In genomic region chr18:13232971-13233565, GRCh38 we compare ENCODE assay signal across 26 cellular contexts. TPM values are rescaled to one million over a fixed set of nuclear protein-coding genes. Genes with fewer than 3 reads are reported as not detected.
DNase-seq lines count a peak whose midpoint lies in the region; ATAC-seq and TF ChIP-seq lines count a peak whose summit lies in the region.
"Had no signal": no experiment of that assay in that cellular context is flagged by ENCODE, and none has a peak within 500 bp of the region (broad histone marks: within the 10 kb centered on the region; RNA-seq: fewer than 3 reads in every experiment).

No MANE protein-coding gene starts in this region.

- no peak overlapping the region for H3K14ac ChIP-seq in IMR-90 (replicated peaks; ENCODE audit: low read depth, low read length)

- H3K79me1 ChIP-seq in IMR-90 (ENCODE audit: low read depth in 1 of 2, low read length in 2 of 2): no peaks in the 10 kb centered on the region

- no peak overlapping the region for H3K4me2 ChIP-seq in IMR-90 (ENCODE audit: low read depth, low read length)
- H3K4me2 ChIP-seq: SK-N-SH had no signal

- POLR2A ChIA-PET in IMR-90 (lab: Charles Lee; ENCODE audit: unreplicated experiment): interaction anchor here (0.6 kb wide), 1 partner anchor 183 kb away, joined by 3 read pairs; no protein-coding TSS in a partner anchor

- no peak overlapping the region for H2BK120ac ChIP-seq in IMR-90 (ENCODE audit: low read depth, low read length)

- no peak overlapping the region for H4K5ac ChIP-seq in IMR-90 (ENCODE audit: low read depth, low read length)

- H3K56ac ChIP-seq in IMR-90 (ENCODE audit: extremely low read depth, insufficient read depth, low read length): no peak overlapping the region

- H2AK5ac ChIP-seq in IMR-90 (ENCODE audit: low read depth, low read length): no peak overlapping the region

- no peak overlapping the region for H2BK20ac ChIP-seq in IMR-90 (ENCODE audit: low read depth, low read length)

- H3K4me3 ChIP-seq in IMR-90 (ENCODE audit: insufficient read depth, low read depth, low read length) (no peak overlapping the region), thyroid gland (replicated peaks in 1 of 3) (no peak overlapping the region), uterus (no peak overlapping the region)
- H3K4me3 ChIP-seq: K562, tibial artery had no signal

- no peak overlapping the region for H3K23ac ChIP-seq in IMR-90 (ENCODE audit: low read depth, low read length)

- H3K9ac ChIP-seq in IMR-90 (ENCODE audit: low read depth, low read length): no peak overlapping the region
- H3K9ac ChIP-seq: SK-N-SH had no signal

- H3K18ac ChIP-seq in IMR-90 (ENCODE audit: low read depth, low read length): no peak overlapping the region

- dilution Hi-C loops in IMR-90 (cut with HindIII; ENCODE audit: low sequenced_read_pairs, unreplicated experiment): no loop called here

- CTCF ChIA-PET in IMR-90 (lab: Yijun Ruan, JAX): no interaction called here

- no peak overlapping the region for H2BK5ac ChIP-seq in IMR-90 (ENCODE audit: low read depth, low read length, poor library complexity, severe bottlenecking)

- no peaks in the 10 kb centered on the region for H3K36me3 ChIP-seq in IMR-90 (ENCODE audit: control insufficient read depth, insufficient read depth, low read length)
- no peaks in the 10 kb centered on the region for H3K36me3 ChIP-seq in thyroid gland
- H3K36me3 ChIP-seq in uterus: no peaks in the 10 kb centered on the region
- H3K36me3 ChIP-seq: tibial artery had no signal

- no peak overlapping the region for H3K27ac ChIP-seq in IMR-90 (ENCODE audit: insufficient read depth, low read length)
- H3K27ac ChIP-seq in thyroid gland: no peak overlapping the region
- H3K27ac ChIP-seq in uterus: no peak overlapping the region
- H3K27ac ChIP-seq: RWPE1 had no signal

- H3K9me3 ChIP-seq in IMR-90 (ENCODE audit: control insufficient read depth, insufficient read depth, low read length) (no peaks in the 10 kb centered on the region), thyroid gland (no peaks in the 10 kb centered on the region), uterus (no peaks in the 10 kb centered on the region)
- H3K9me3 ChIP-seq: Caco-2, SK-N-SH, tibial artery had no signal

- H2BK15ac ChIP-seq in IMR-90 (ENCODE audit: low read depth, low read length): no peak overlapping the region

- H3K27me3 ChIP-seq in IMR-90 (ENCODE audit: control insufficient read depth, insufficient read depth, low read length) (peaks cover 23% of the 10 kb centered on the region), thyroid gland (no peaks in the 10 kb centered on the region), uterus (no peaks in the 10 kb centered on the region)
- H3K27me3 ChIP-seq: tibial artery had no signal

- H3K9me1 ChIP-seq in IMR-90 (ENCODE audit: insufficient read depth, low read length): no peaks in the 10 kb centered on the region

- in situ Hi-C loops in IMR-90 (cut with MboI; ENCODE audit: low sequenced_read_pairs): no loop called here

- no peak overlapping the region for H4K8ac ChIP-seq in IMR-90 (ENCODE audit: low read depth in 2 of 2, low read length in 2 of 2)

- TF ChIP-seq CTCF in IMR-90 (conservative IDR thresholded peaks at IDR 0.05; ENCODE audit: low read depth, low read length): no peak
- TF ChIP-seq CTCF in thyroid gland (IDR thresholded peaks at IDR 0.05): peak in 2 of 6 experiments; percentile 17 to 21
- TF ChIP-seq CTCF in uterus (IDR thresholded peaks at IDR 0.05): no peak

- H3K4me1 ChIP-seq in IMR-90 (ENCODE audit: control insufficient read depth, insufficient read depth, low read length) (no peaks in the 10 kb centered on the region), thyroid gland (peaks cover 11 to 29% of the 10 kb centered on the region in 2 donors), uterus (no peaks in the 10 kb centered on the region)
- H3K4me1 ChIP-seq: Caco-2 had no signal

- H4K20me1 ChIP-seq in IMR-90 (ENCODE audit: insufficient read depth, low read length): no peaks in the 10 kb centered on the region

- no peak for ATAC-seq in IMR-90 (ENCODE audit: low read depth)
- ATAC-seq: activated naive CD8-positive, alpha-beta T cell treated with anti-CD3 and anti-CD28 coated beads, Interleukin-2, amount 50 U/mL, for 24 hours; activated T-helper 17 cell treated with anti-CD3 and anti-CD28 coated beads, Interleukin-2, amount 50 U/mL, for 72 hours; naive thymus-derived CD8-positive, alpha-beta T cell; stimulated activated naive CD8-positive, alpha-beta T cell treated with anti-CD3 and anti-CD28 coated beads, Interleukin-15, amount 100 ng/mL, for 72 hours had no signal

- H2AK9ac ChIP-seq in IMR-90 (replicated peaks; ENCODE audit: low read depth, low read length, poor library complexity): no peak overlapping the region

- BruUV-seq in IMR-90 (replicated peaks; lab: Mats Ljungman, UMichigan): no TSS peak

- peak; percentile 11 for DNase-seq in activated T-cell treated with anti-CD3 and anti-CD28 coated beads, Interleukin-2, amount 50 U/mL, for 48 hours
- no peak for DNase-seq in activated T-cell treated with anti-CD3 and anti-CD28 coated beads for 4 hours
- no peak for DNase-seq in IMR-90
- peak; percentile 46 for DNase-seq in islet precursor cell
- DNase-seq in thyroid gland: peak; percentile 79 to 82
- DNase-seq in T1000 (lab: John Stamatoyannopoulos, UW): no peak
- DNase-seq in uterus: no peak
- DNase-seq in activated CD4-positive, alpha-beta T cell treated with anti-CD3 and anti-CD28 coated beads for 48 hours: no peak
- DNase-seq: activated CD4-positive, alpha-beta T cell treated with anti-CD3 and anti-CD28 coated beads for 1 hour; activated naive CD8-positive, alpha-beta T cell treated with anti-CD3 and anti-CD28 coated beads, Interleukin-2, amount 50 U/mL, for 24 hours; Caco-2; GF-D8; H7; naive thymus-derived CD8-positive, alpha-beta T cell; NCI-H1105; NCI-H1930; NCI-H2227 treated with DMSO at 0.1 percent for 48 hours; SK-N-SH; small intestine; stimulated activated naive CD8-positive, alpha-beta T cell treated with anti-CD3 and anti-CD28 coated beads, Interleukin-15, amount 100 ng/mL, for 72 hours had no signal

- no peak overlapping the region for H3K4ac ChIP-seq in IMR-90 (ENCODE audit: low read depth, low read length)

- WGBS in IMR-90 (ENCODE audit: extremely low coverage in 2 of 2, insufficient read length in 1 of 2), 2 experiments: 75% methylated on average over 6 of the region's 16 CpGs; no CpG with 5 or more reads in 1 of the 2 experiments
- WGBS in thyroid gland, 2 donors: 35 to 56% methylated on average over 14 to 16 of the region's 16 CpGs

- peak overlapping the region; percentile 49 for H2AFZ ChIP-seq in IMR-90 (replicated peaks; ENCODE audit: low read length, poor library complexity)

- H4K91ac ChIP-seq in IMR-90 (ENCODE audit: insufficient read depth, low read depth, low read length): no peak overlapping the region

- TF ChIP-seq RAD21 in IMR-90 (IDR thresholded peaks at IDR 0.05; ENCODE audit: low read length): no peak

- no peak for TF ChIP-seq POLR2A in IMR-90 (IDR thresholded peaks at IDR 0.05; ENCODE audit: low read depth, low read length)
- TF ChIP-seq POLR2A in thyroid gland (IDR thresholded peaks at IDR 0.05): no peak
- TF ChIP-seq POLR2A in uterus (IDR thresholded peaks at IDR 0.05): no peak

- intact Hi-C loops in IMR-90 (cut with micrococcal nuclease) (no loop called here), thyroid gland (cut with DNase I) (no loop called here), uterus (cut with DNase I; ENCODE audit: low total_unique reads) (loop anchor here (10.0 kb wide), 1 partner anchor 152 kb away; no protein-coding TSS in a partner anchor)

TF ChIP-seq in IMR-90, 13 proteins besides CTCF, POLR2A, EP300 and RAD21:
- no peak for TF ChIP-seq NFE2L2 (IDR thresholded peaks at IDR 0.05; ENCODE audit: low read depth, low read length)
- TF ChIP-seq RCOR1 (IDR thresholded peaks at IDR 0.05; ENCODE audit: insufficient replicate concordance, low read length): no peak
- TF ChIP-seq FOS (IDR thresholded peaks at IDR 0.05; ENCODE audit: low read depth, low read length): no peak
- TF ChIP-seq, protein P1, sequence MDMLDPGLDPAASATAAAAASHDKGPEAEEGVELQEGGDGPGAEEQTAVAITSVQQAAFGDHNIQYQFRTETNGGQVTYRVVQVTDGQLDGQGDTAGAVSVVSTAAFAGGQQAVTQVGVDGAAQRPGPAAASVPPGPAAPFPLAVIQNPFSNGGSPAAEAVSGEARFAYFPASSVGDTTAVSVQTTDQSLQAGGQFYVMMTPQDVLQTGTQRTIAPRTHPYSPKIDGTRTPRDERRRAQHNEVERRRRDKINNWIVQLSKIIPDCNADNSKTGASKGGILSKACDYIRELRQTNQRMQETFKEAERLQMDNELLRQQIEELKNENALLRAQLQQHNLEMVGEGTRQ (IDR thresholded peaks at IDR 0.05; ENCODE audit: low read depth, low read length): no peak
- no peak for TF ChIP-seq RFX5 (IDR thresholded peaks at IDR 0.05; ENCODE audit: low read depth, low read length)
- no peak for TF ChIP-seq SMC3 (IDR thresholded peaks at IDR 0.05; ENCODE audit: low read depth, low read length)

RNA-seq across cellular contexts. Expression of gene LDLRAD4, which starts 14.5 kb away (rescaled TPM):
- total RNA-seq in IMR-90 (2012; rRNA removed) (not detected in 2 replicates), thyroid gland (10 to 100 TPM; 23.7 to 35.7 (median 29.7) TPM), uterus (10 to 100 TPM; 23.8 to 82.2 (median 39.3) TPM)
- not detected in 2 replicates for polyA plus RNA-seq in IMR-90 (2012; rRNA removed)
- polyA plus RNA-seq in IMR-90 (2012; cell fraction: cytosol; rRNA removed): not detected in 2 replicates
- polyA plus RNA-seq in IMR-90 (2012; cell fraction: nucleus; rRNA removed; ENCODE audit: low replicate concordance): 0.02 and 0.24 TPM in 2 replicates
- total RNA-seq: K562, MCF 10A had no signal
- polyA plus RNA-seq: BJ had no signal

Comparison
In these comparisons a context has a peak if more than half of its experiments do, and no peak if none do; other contexts are left out.
1. DNase-seq: peak in activated T-cell treated with anti-CD3 and anti-CD28 coated beads, Interleukin-2, amount 50 U/mL, for 48 hours (2 of 2), islet precursor cell (single experiment) and thyroid gland (2 of 2); none in activated T-cell treated with anti-CD3 and anti-CD28 coated beads for 4 hours (single experiment), IMR-90 (single experiment), T1000 (single experiment), uterus (0 of 2) and activated CD4-positive, alpha-beta T cell treated with anti-CD3 and anti-CD28 coated beads for 48 hours (single experiment).
2. RNA of gene LDLRAD4, which starts 14.5 kb away (total RNA-seq): 23.8 to 82.2 TPM in uterus and 23.7 to 35.7 TPM in thyroid gland; not detected in IMR-90; every median in the first group is over 10 times any median in the second.